ENCODE assay signal across 8 cellular contexts in the genomic region with DNA sequence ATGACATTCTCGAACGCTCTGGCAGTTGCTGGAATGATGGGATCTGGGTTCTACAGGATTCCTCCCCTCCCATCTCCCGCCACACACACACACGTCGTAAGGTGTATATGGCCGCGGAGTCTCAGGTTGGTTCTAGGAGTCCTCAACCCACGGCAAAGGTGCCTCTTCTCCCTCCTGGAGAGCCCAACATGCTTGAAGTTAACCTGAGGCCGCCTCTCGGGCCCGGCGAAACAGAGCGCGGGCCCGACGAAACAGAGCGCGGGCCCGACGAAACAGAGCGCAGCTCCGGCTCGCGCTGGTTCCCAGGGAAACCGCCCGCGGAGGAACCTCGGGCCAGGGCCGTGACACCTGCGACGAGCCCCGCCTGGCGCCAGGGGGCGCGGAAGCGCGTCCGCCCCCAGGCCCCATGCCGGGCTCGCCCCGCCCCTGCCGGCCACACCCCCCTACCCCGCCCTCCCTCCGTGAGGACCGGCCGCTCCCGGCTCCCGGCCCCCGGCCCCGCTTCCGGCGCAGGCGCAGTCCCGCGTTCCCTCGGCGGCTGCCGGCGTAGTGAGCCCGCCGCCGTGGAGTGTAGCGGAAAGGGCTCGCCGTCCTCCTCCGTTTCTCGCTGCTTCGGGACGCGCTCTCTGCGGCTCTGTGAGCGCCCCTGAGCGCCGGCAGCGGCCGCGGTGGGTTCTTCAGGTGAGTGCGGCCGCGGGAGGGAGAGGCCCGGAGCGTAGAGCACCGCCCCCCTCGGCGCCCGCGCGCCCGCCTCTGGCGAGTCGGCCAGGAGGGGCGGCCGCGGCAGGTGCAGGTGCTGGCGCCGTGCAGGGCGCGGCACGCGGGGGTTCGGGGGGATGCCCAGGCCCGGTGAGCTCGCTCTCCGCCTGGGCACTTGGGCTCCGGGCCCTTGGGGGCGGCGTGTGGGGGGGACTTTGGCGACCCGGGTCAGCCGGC. TPM values are rescaled to one million over a fixed set of nuclear protein-coding genes. Genes with fewer than 3 reads are reported as not detected.
A peak's percentile ranks its signal among the peaks of the same experiment; 100 is the strongest.
DNase-seq lines count a peak whose midpoint lies in the region; ATAC-seq and TF ChIP-seq lines count a peak whose summit lies in the region.

A gene with protein sequence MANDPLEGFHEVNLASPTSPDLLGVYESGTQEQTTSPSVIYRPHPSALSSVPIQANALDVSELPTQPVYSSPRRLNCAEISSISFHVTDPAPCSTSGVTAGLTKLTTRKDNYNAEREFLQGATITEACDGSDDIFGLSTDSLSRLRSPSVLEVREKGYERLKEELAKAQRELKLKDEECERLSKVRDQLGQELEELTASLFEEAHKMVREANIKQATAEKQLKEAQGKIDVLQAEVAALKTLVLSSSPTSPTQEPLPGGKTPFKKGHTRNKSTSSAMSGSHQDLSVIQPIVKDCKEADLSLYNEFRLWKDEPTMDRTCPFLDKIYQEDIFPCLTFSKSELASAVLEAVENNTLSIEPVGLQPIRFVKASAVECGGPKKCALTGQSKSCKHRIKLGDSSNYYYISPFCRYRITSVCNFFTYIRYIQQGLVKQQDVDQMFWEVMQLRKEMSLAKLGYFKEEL (plus strand): TSS at position 510 of the 936 bp plus-strand sequence. CDS start 16,549 bp downstream, outside the sequence.

- H3K27me3 ChIP-seq in BLaER1 treated with 17β-estradiol and CSF1 and Interleukin-3, amounts not matched to agents 10 nM and 100 nM = peaks cover 0 to 5% (median 0%) of the 10 kb centered on the region in 11 experiments; a peak in 3 of 22 replicates
- no peaks in the 10 kb centered on the region for H3K27me3 ChIP-seq in right lobe of liver

- peak; percentile 83 for ATAC-seq in HG03439 (IDR thresholded peaks at IDR 0.05; ENCODE audit: unreplicated experiment)
- peak; percentile 93 to 97 (median 94) for ATAC-seq in right lobe of liver

- H3K36me3 ChIP-seq in BLaER1 treated with 17β-estradiol and CSF1 and Interleukin-3, amounts not matched to agents 10 nM and 100 nM = no peaks in the 10 kb centered on the region
- H3K36me3 ChIP-seq in right lobe of liver = no peaks in the 10 kb centered on the region

- H3K4me3 ChIP-seq in BLaER1 treated with 17β-estradiol and CSF1 and Interleukin-3, amounts not matched to agents 10 nM and 100 nM = peak within 1 kb of the TSS; percentile 79 to 99 (median 96)
- peak within 1 kb of the TSS; percentile 76 to 98 (median 78) for H3K4me3 ChIP-seq in right lobe of liver

- peak; percentile 90 for DNase-seq in GM19238 (ENCODE audit: insufficient read length, low spot score)
- peak; percentile 93 for DNase-seq in NCI-H510A treated with DMSO at 0.1 percent for 48 hours (lab: John Stamatoyannopoulos, UW)
- DNase-seq in activated CD4-positive, alpha-beta T cell treated with anti-CD3 and anti-CD28 coated beads, Interleukin-2, amount 50 U/mL, for 1 hour = peak; percentile 90
- DNase-seq in dermis blood vessel endothelial cell = peak; percentile 83
- peak; percentile 95 for DNase-seq in right lobe of liver
- peak; percentile 93 to 94 for DNase-seq in stimulated activated CD4-positive, alpha-beta T cell treated with anti-CD3 and anti-CD28 coated beads, Interleukin-4, amount 100 ng/mL, for 48 hours (ENCODE audit: low read depth in 2 of 2)

- H3K4me2 ChIP-seq in BLaER1 treated with 17β-estradiol and CSF1 and Interleukin-3, amounts not matched to agents 10 nM and 100 nM = peak within 1 kb of the TSS; percentile 81 to 94 (median 89)

- H3K4me1 ChIP-seq in BLaER1 treated with 17β-estradiol and CSF1 and Interleukin-3, amounts not matched to agents 10 nM and 100 nM = peaks cover 6 to 16% (median 13%) of the 10 kb centered on the region in 10 experiments; a peak in 16 of 20 replicates
- H3K4me1 ChIP-seq in right lobe of liver = peaks cover 0 to 10% (median 0%) of the 10 kb centered on the region in 4 donors

- WGBS in right lobe of liver (ENCODE audit: insufficient coverage, low coverage, low lambda C conversion rate, missing lambda C conversion rate) = 0% methylated on average over 16 of the region's 110 CpGs

- peaks cover 0 to 30% (median 0%) of the 10 kb centered on the region in 11 experiments; a peak in 5 of 22 replicates for H4K20me1 ChIP-seq in BLaER1 treated with 17β-estradiol and CSF1 and Interleukin-3, amounts not matched to agents 10 nM and 100 nM

- intact Hi-C loops in right lobe of liver (cut with DNase I) = no loop called here

- peak; percentile 48 for TF ChIP-seq POLR2A in right lobe of liver (IDR thresholded peaks at IDR 0.05)

- peak within 1 kb of the TSS; percentile 32 to 75 (median 65); a peak in 21 of 22 replicates for H3K27ac ChIP-seq in BLaER1 treated with 17β-estradiol and CSF1 and Interleukin-3, amounts not matched to agents 10 nM and 100 nM
- H3K27ac ChIP-seq in right lobe of liver = peak within 1 kb of the TSS; percentile 76 to 97 (median 87)

- TF ChIP-seq CTCF in right lobe of liver (IDR thresholded peaks at IDR 0.05) = peak; percentile 46 to 89 (median 71)

- no peaks in the 10 kb centered on the region for H3K9me3 ChIP-seq in BLaER1 treated with 17β-estradiol and CSF1 and Interleukin-3, amounts not matched to agents 10 nM and 100 nM (replicated peaks in 1 of 11)
- H3K9me3 ChIP-seq in right lobe of liver = no peaks in the 10 kb centered on the region

- peak within 1 kb of the TSS; percentile 74 to 86 (median 82) for H3K9ac ChIP-seq in BLaER1 treated with 17β-estradiol and CSF1 and Interleukin-3, amounts not matched to agents 10 nM and 100 nM

RNA-seq across cellular contexts. Expression of the gene that starts here (rescaled TPM):
- 19.1 and 19.9 TPM in 2 replicates for total RNA-seq in dermis blood vessel endothelial cell
- 10 to 100 TPM; 13.8 to 16.7 (median 14.5) TPM for total RNA-seq in right lobe of liver

Comparison
In these comparisons a context has a peak if more than half of its experiments do, and no peak if none do; other contexts are left out.
1. Peak in every context shown above with its lines: DNase-seq, ATAC-seq, H3K4me3 ChIP-seq and H3K27ac ChIP-seq.